1 cellular context compared by ENCODE assay signal in genomic region chr1:58903450-58904298, GRCh38.
TF ChIP-seq lines count a peak whose summit lies in the region.

No MANE protein-coding gene starts in this region.

TF ChIP-seq in K562, 482 proteins besides CTCF, POLR2A, EP300 and RAD21 (continued from another document):
- TF ChIP-seq, protein P1, sequence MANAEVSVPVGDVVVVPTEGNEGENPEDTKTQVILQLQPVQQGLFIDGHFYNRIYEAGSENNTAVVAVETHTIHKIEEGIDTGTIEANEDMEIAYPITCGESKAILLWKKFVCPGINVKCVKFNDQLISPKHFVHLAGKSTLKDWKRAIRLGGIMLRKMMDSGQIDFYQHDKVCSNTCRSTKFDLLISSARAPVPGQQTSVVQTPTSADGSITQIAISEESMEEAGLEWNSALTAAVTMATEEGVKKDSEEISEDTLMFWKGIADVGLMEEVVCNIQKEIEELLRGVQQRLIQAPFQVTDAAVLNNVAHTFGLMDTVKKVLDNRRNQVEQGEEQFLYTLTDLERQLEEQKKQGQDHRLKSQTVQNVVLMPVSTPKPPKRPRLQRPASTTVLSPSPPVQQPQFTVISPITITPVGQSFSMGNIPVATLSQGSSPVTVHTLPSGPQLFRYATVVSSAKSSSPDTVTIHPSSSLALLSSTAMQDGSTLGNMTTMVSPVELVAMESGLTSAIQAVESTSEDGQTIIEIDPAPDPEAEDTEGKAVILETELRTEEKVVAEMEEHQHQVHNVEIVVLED (CRISPR knock-in tag; IDR thresholded peaks at IDR 0.05), result 0 out of 2 replicates have a peak, but pooled peaks have one; percentile 12
- TF ChIP-seq DMBX1 (CRISPR knock-in tag; IDR thresholded peaks at IDR 0.05; ENCODE audit: borderline replicate concordance) (0 out of 2 replicates have a peak, but pooled peaks have one; percentile 22), TFAP4 (CRISPR knock-in tag; IDR thresholded peaks at IDR 0.05; ENCODE audit: borderline replicate concordance) (peak; percentile 23; the same call in 1 of the 2 replicates), VEZF1 (CRISPR knock-in tag; IDR thresholded peaks at IDR 0.05) (peak; percentile 58), DNMT1 (IDR thresholded peaks at IDR 0.05) (no peak)
